In genomic region chr10:48612241-48612943, GRCh38 we compare ENCODE assay signal across 19 cellular contexts. TPM values are rescaled to one million over a fixed set of nuclear protein-coding genes. Genes with fewer than 3 reads are reported as not detected.
A peak's percentile ranks its signal among the peaks of the same experiment; 100 is the strongest.
DNase-seq lines count a peak whose midpoint lies in the region; ATAC-seq, FAIRE-seq and TF ChIP-seq lines count a peak whose summit lies in the region.
"Had no signal": no experiment of that assay in that cellular context is flagged by ENCODE, and none has a peak within 500 bp of the region (broad histone marks: within the 10 kb centered on the region; RNA-seq: fewer than 3 reads in every experiment).

No MANE protein-coding gene starts in this region.

- no peak for TF ChIP-seq CTCF in SK-N-SH (IDR thresholded peaks at IDR 0.05)
- TF ChIP-seq CTCF in foreskin fibroblast (IDR thresholded peaks at IDR 0.05; ENCODE audit: low read depth, low read length), result no peak
- no peak for TF ChIP-seq CTCF in spleen (IDR thresholded peaks at IDR 0.05 in 8 of 11, conservative IDR thresholded peaks at IDR 0.05 in 3 of 11)

- no peak overlapping the region for H3K4me3 ChIP-seq in SK-N-SH (ENCODE audit: low read depth in 2 of 2, low read length in 1 of 2)
- no peak overlapping the region for H3K4me3 ChIP-seq in foreskin fibroblast (ENCODE audit: low read depth in 1 of 2, low read length in 2 of 2)
- no peak overlapping the region for H3K4me3 ChIP-seq in spleen
- H3K4me3 ChIP-seq: prostate gland had no signal

- POLR2A ChIA-PET in SK-N-SH (lab: Yijun Ruan, JAX), result no interaction called here

- CTCF ChIA-PET in SK-N-SH (lab: Yijun Ruan, JAX), result interaction anchor here (10.6 kb wide), 1 partner anchor 45 kb away, joined by 148 read pairs; no protein-coding TSS in a partner anchor

- TF ChIP-seq EP300 in SK-N-SH (IDR thresholded peaks at IDR 0.05; ENCODE audit: borderline replicate concordance in 1 of 2, low read depth in 1 of 2, low read length in 1 of 2), result peak in 1 of 2 experiments; percentile 93; a peak in 2 of 4 replicates

- H3K4me1 ChIP-seq in SK-N-SH (ENCODE audit: control insufficient read depth in 1 of 2, insufficient read depth in 2 of 2, low read depth in 1 of 2, low read length in 1 of 2) (peaks cover 9 to 41% of the 10 kb centered on the region in 2 experiments), spleen (peaks cover 0 to 13% (median under 1%) of the 10 kb centered on the region in 6 donors)
- H3K4me1 ChIP-seq: prostate gland had no signal

- intact Hi-C loops in spleen (cut with DNase I; ENCODE audit: low total_unique reads), result no loop called here

- no peaks in the 10 kb centered on the region for H3K27me3 ChIP-seq in SK-N-SH (ENCODE audit: insufficient read depth)
- H3K27me3 ChIP-seq in spleen (replicated peaks in 1 of 7), result peaks cover 0 to 20% (median 0%) of the 10 kb centered on the region in 7 donors

- no peaks in the 10 kb centered on the region for H3K9me2 ChIP-seq in SK-N-SH

- H3K27ac ChIP-seq in SK-N-SH (ENCODE audit: low read depth in 2 of 2, low read length in 1 of 2) (peak overlapping the region in 1 of 2 experiments; percentile 79; a peak in 2 of 4 replicates), spleen (no peak overlapping the region)
- H3K27ac ChIP-seq: prostate gland had no signal

- H3K27ac Mint-ChIP-seq in stimulated activated naive CD8-positive, alpha-beta T cell treated with anti-CD3 and anti-CD28 coated beads, Interleukin-15, Interleukin-2, amounts not matched to agents 100 ng/mL and 50 ng/mL, for 24 hours, result peak overlapping the region; percentile 28
- H3K27ac Mint-ChIP-seq: activated CD4-positive, alpha-beta T cell treated with anti-CD3 and anti-CD28 coated beads, Interleukin-2, amount 10 ng/mL, durations not matched to agents 24 days and 14 days; IgD-negative memory B cell; T-helper 2 cell treated with Interferon-gamma antibody and Interleukin-4, amounts not matched to agents 5 μg/mL and 100 μg/mL, for 36 hours had no signal

- TF ChIP-seq RAD21 in SK-N-SH (IDR thresholded peaks at IDR 0.05; ENCODE audit: low read length), result no peak

- H3K9me3 Mint-ChIP-seq in stimulated activated naive CD8-positive, alpha-beta T cell treated with anti-CD3 and anti-CD28 coated beads, Interleukin-15, Interleukin-2, amounts not matched to agents 100 ng/mL and 50 ng/mL, for 24 hours, result peaks cover 4% of the 10 kb centered on the region
- H3K9me3 Mint-ChIP-seq: IgD-negative memory B cell; T-helper 2 cell treated with Interferon-gamma antibody and Interleukin-4, amounts not matched to agents 5 μg/mL and 100 μg/mL, for 36 hours had no signal

- H3K9me3 ChIP-seq in SK-N-SH (peaks cover 10% of the 10 kb centered on the region; the same call in 1 of the 2 replicates), spleen (peaks cover 0 to 15% (median 7%) of the 10 kb centered on the region in 8 donors)
- H3K9me3 ChIP-seq: prostate gland had no signal

- H3K9ac ChIP-seq in SK-N-SH, result 0 out of 2 replicates have a peak overlapping the region, but pooled peaks have one; percentile 18

- no peak for FAIRE-seq in GM12892 (lab: Jason Lieb, UNC)

- peaks cover 24% of the 10 kb centered on the region for H3F3A ChIP-seq in SK-N-SH (replicated peaks; ENCODE audit: insufficient read depth)

- no peak for DNase-seq in stimulated activated naive CD8-positive, alpha-beta T cell treated with anti-CD3 and anti-CD28 coated beads, Interleukin-15, Interleukin-2, amounts not matched to agents 100 U/mL and 50 U/mL, for 24 hours
- no peak for DNase-seq in SK-N-SH
- peak; percentile 72 to 76 for DNase-seq in foreskin fibroblast
- no peak for DNase-seq in stimulated activated CD4-positive, alpha-beta T cell treated with anti-CD3 and anti-CD28 coated beads, Interleukin-2, amount 100 ng/mL, for 24 hours
- DNase-seq in spleen, result no peak
- DNase-seq in GM12892 (ENCODE audit: insufficient read length), result no peak
- no peak for DNase-seq in activated naive CD4-positive, alpha-beta T cell treated with Interleukin-2 at 50 U/mL for 16 hours
- DNase-seq: activated CD4-positive, alpha-beta T cell treated with anti-CD3 and anti-CD28 coated beads, Interleukin-2, amount 10 ng/mL, durations not matched to agents 24 days and 14 days; amygdala; dermis blood vessel endothelial cell; naive B cell; NCI-H1092; NCI-H2171; SHP77 treated with DMSO at 0.1 percent for 48 hours; stimulated activated CD4-positive, alpha-beta T cell treated with anti-CD3 and anti-CD28 coated beads, Interleukin-15, amount 100 ng/mL, for 24 hours had no signal

- H3K4me1 Mint-ChIP-seq in stimulated activated naive CD8-positive, alpha-beta T cell treated with anti-CD3 and anti-CD28 coated beads, Interleukin-15, Interleukin-2, amounts not matched to agents 100 ng/mL and 50 ng/mL, for 24 hours (ENCODE audit: low read depth), result no peaks in the 10 kb centered on the region
- H3K4me1 Mint-ChIP-seq: activated CD4-positive, alpha-beta T cell treated with anti-CD3 and anti-CD28 coated beads, Interleukin-2, amount 10 ng/mL, durations not matched to agents 24 days and 14 days had no signal

- peaks cover 0 to 13% of the 10 kb centered on the region in 2 experiments for H3K36me3 ChIP-seq in SK-N-SH (replicated peaks in 1 of 2; ENCODE audit: control insufficient read depth in 1 of 2, insufficient read depth in 2 of 2, low read length in 1 of 2)
- H3K36me3 ChIP-seq in spleen, result no peaks in the 10 kb centered on the region
- H3K36me3 ChIP-seq: prostate gland had no signal

- H3K4me3 Mint-ChIP-seq in stimulated activated naive CD8-positive, alpha-beta T cell treated with anti-CD3 and anti-CD28 coated beads, Interleukin-15, Interleukin-2, amounts not matched to agents 100 ng/mL and 50 ng/mL, for 24 hours, result no peak overlapping the region
- H3K4me3 Mint-ChIP-seq: activated CD4-positive, alpha-beta T cell treated with anti-CD3 and anti-CD28 coated beads, Interleukin-2, amount 10 ng/mL, durations not matched to agents 24 days and 14 days; naive B cell; T-helper 2 cell treated with Interferon-gamma antibody and Interleukin-4, amounts not matched to agents 5 μg/mL and 100 μg/mL, for 36 hours had no signal

- no peak overlapping the region for H2AFZ ChIP-seq in SK-N-SH (ENCODE audit: low read depth)

- WGBS in SK-N-SH (ENCODE audit: low lambda C conversion rate), result 71% methylated on average over 2 of the region's 3 CpGs
- WGBS in spleen, 5 donors, result 66 to 84% (median 78%) methylated on average over 3 of the region's 3 CpGs

- H3K27me3 Mint-ChIP-seq in stimulated activated naive CD8-positive, alpha-beta T cell treated with anti-CD3 and anti-CD28 coated beads, Interleukin-15, Interleukin-2, amounts not matched to agents 100 ng/mL and 50 ng/mL, for 24 hours, result peaks cover 25% of the 10 kb centered on the region

- TF ChIP-seq POLR2A in spleen (IDR thresholded peaks at IDR 0.05) (no peak), GM12892 (IDR thresholded peaks at IDR 0.05; ENCODE audit: low read depth, low read length) (no peak)

- H3K4me2 ChIP-seq in SK-N-SH, result peak overlapping the region; percentile 68

- H3K36me3 Mint-ChIP-seq in stimulated activated naive CD8-positive, alpha-beta T cell treated with anti-CD3 and anti-CD28 coated beads, Interleukin-15, Interleukin-2, amounts not matched to agents 100 ng/mL and 50 ng/mL, for 24 hours (ENCODE audit: low read depth), result no peaks in the 10 kb centered on the region
- H3K36me3 Mint-ChIP-seq: IgD-negative memory B cell had no signal

- peaks cover 57% of the 10 kb centered on the region for H3K79me2 ChIP-seq in SK-N-SH (ENCODE audit: insufficient read depth)

- ATAC-seq in stimulated activated naive CD8-positive, alpha-beta T cell treated with anti-CD3 and anti-CD28 coated beads, Interleukin-15, Interleukin-2, amounts not matched to agents 100 U/mL and 50 U/mL, for 24 hours, result no peak

- H4K20me1 ChIP-seq in SK-N-SH (ENCODE audit: insufficient read depth), result no peaks in the 10 kb centered on the region

TF ChIP-seq in SK-N-SH, 30 proteins besides CTCF, POLR2A, EP300 and RAD21 (continues in another document):
- TF ChIP-seq RFX5 (IDR thresholded peaks at IDR 0.05; ENCODE audit: low read length) (no peak), NFIC (IDR thresholded peaks at IDR 0.05; ENCODE audit: borderline replicate concordance) (peak; percentile 93), RXRA (IDR thresholded peaks at IDR 0.05; ENCODE audit: borderline replicate concordance, low read depth) (peak; percentile 79; the same call in 1 of the 2 replicates), TCF12 (IDR thresholded peaks at IDR 0.05) (peak; percentile 92), SMC3 (IDR thresholded peaks at IDR 0.05; ENCODE audit: low read depth, low read length) (no peak), MEF2A (IDR thresholded peaks at IDR 0.05; ENCODE audit: borderline replicate concordance, low read depth) (no peak), FOXJ3 (CRISPR knock-in tag; IDR thresholded peaks at IDR 0.05) (no peak), CHD2 (IDR thresholded peaks at IDR 0.05; ENCODE audit: low read length, partially characterized antibody) (no peak), TAF1 (IDR thresholded peaks at IDR 0.05; ENCODE audit: borderline replicate concordance, low read depth, low read length) (no peak), MXI1 (IDR thresholded peaks at IDR 0.05; ENCODE audit: low read depth, low read length) (no peak), JUND (IDR thresholded peaks at IDR 0.05) (peak; percentile 80), TEAD4 (IDR thresholded peaks at IDR 0.05; ENCODE audit: borderline replicate concordance, insufficient read depth) (peak; percentile 86), FOSL2 (IDR thresholded peaks at IDR 0.05; ENCODE audit: borderline replicate concordance, low read depth) (peak; percentile 78; the same call in 1 of the 2 replicates), SIN3A (IDR thresholded peaks at IDR 0.05; ENCODE audit: borderline replicate concordance, low read depth, low read length) (0 out of 2 replicates have a peak, but pooled peaks have one; percentile 29)

RNA-seq across cellular contexts. Expression of gene ARHGAP22, which starts 7.5 kb away (rescaled TPM):
- polyA plus RNA-seq in SK-N-SH (2012; rRNA removed) (12.4 and 13.8 TPM in 2 replicates), spleen (1 to 10 TPM; 1.9 to 5.1 (median 3.4) TPM)
- polyA plus RNA-seq in SK-N-SH (2012; cell fraction: cytosol; rRNA removed), result 9.9 and 11.6 TPM in 2 replicates
- polyA plus RNA-seq in SK-N-SH (2012; cell fraction: nucleus; rRNA removed), result 35.6 and 42.2 TPM in 2 replicates
- 1 to 10 TPM in 5 of 7 donors, under 1 TPM in 2; 0.56 to 7.5 (median 3.1) TPM for total RNA-seq in spleen
- polyA plus RNA-seq in GM12892 (2012; ENCODE audit: missing spikeins), result 0.34 TPM
- total RNA-seq: activated CD4-positive, alpha-beta T cell treated with anti-CD3 and anti-CD28 coated beads, Interleukin-2, amount 10 ng/mL, durations not matched to agents 24 days and 14 days had no signal

Comparison
In these comparisons a context has a peak if more than half of its experiments do, and no peak if none do; other contexts are left out.
1. DNase-seq: peak in foreskin fibroblast (2 of 2); none in stimulated activated naive CD8-positive, alpha-beta T cell treated with anti-CD3 and anti-CD28 coated beads, Interleukin-15, Interleukin-2, amounts not matched to agents 100 U/mL and 50 U/mL, for 24 hours (single experiment), SK-N-SH (single experiment), stimulated activated CD4-positive, alpha-beta T cell treated with anti-CD3 and anti-CD28 coated beads, Interleukin-2, amount 100 ng/mL, for 24 hours (0 of 2), spleen (single experiment), GM12892 (single experiment) and activated naive CD4-positive, alpha-beta T cell treated with Interleukin-2 at 50 U/mL for 16 hours (single experiment).